In the genomic region with DNA sequence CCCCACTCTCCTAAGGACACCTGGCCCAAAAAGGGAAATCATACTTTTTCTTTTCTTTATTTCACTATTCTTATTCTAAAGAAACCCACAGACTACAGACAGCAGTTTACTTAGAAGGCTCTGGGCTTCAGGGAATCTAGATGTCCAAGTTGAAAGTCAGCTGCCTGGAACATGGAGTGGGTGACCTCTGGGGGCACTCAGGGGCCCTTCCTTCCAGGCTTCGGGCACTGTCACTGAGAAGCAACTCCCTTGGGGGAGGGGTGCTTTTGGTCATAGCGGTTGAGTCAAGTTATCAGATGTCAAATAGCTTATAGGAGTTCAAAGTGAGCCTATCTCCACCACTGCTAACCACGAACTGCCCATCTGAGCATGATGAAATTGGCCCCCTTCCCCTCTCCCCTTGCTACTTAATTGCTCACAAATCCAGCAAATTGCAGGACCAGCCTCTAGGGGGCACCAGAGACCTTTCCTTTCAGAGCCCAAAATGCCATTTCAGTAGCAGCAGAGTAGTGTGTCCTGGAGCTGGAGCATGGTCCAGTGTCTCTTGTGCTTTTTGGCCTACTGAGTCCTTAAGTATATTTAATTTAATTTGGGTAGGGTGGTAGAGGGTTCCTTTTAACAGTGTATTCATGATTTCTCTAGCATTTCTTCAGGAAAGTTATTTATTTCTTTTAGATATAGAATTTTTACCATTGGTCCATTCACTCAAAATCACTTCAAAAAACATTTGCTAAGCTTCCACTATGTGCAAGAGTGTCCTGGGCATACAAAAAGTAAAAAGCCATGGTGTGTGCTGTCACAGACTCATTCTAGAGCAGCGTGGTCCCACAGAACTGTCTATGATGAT, we compare ENCODE assay signal across 9 cellular contexts.
DNase-seq lines count a peak whose midpoint lies in the region; ATAC-seq and TF ChIP-seq lines count a peak whose summit lies in the region.
"Had no signal": no experiment of that assay in that cellular context is flagged by ENCODE, and none has a peak within 500 bp of the region (broad histone marks: within the 10 kb centered on the region; RNA-seq: fewer than 3 reads in every experiment).

No MANE protein-coding gene starts in this region.

- DNase-seq in NCI-H2081 (lab: John Stamatoyannopoulos, UW) = peak; percentile 34 to 68
- DNase-seq in NCI-H2081 treated with DMSO at 0.1 percent for 48 hours (lab: John Stamatoyannopoulos, UW) = no peak
- DNase-seq in HL-60 (ENCODE audit: low read depth in 1 of 2, low spot score in 1 of 2) = peak; percentile 16 to 64
- peak; percentile 47 for DNase-seq in activated T-cell treated with anti-CD3 and anti-CD28 coated beads for 4 hours
- DNase-seq in esophagus muscularis mucosa (ENCODE audit: extremely low spot score) = no peak
- DNase-seq in naive thymus-derived CD4-positive, alpha-beta T cell = peak in 8 of 9 donors; percentile 19 to 50 (median 38)

- H3K27ac ChIP-seq in HL-60 (replicated peaks) = no peak overlapping the region
- H3K27ac ChIP-seq in OCI-LY1 (ENCODE audit: low read depth, low read length, poor library complexity, severe bottlenecking) = no peak overlapping the region
- peak overlapping the region; percentile 41 to 69 (median 65) for H3K27ac ChIP-seq in esophagus muscularis mucosa (replicated peaks in 1 of 4)
- H3K27ac ChIP-seq in naive thymus-derived CD4-positive, alpha-beta T cell (ENCODE audit: low read depth, low read length) = no peak overlapping the region
- H3K27ac ChIP-seq: BLaER1 treated with 17β-estradiol and CSF1 and Interleukin-3, amounts not matched to agents 10 nM and 100 nM had no signal

- H3K9me3 ChIP-seq in OCI-LY1 (ENCODE audit: low read length) = no peaks in the 10 kb centered on the region
- H3K9me3 ChIP-seq in esophagus muscularis mucosa = no peaks in the 10 kb centered on the region
- no peaks in the 10 kb centered on the region for H3K9me3 ChIP-seq in naive thymus-derived CD4-positive, alpha-beta T cell (ENCODE audit: control insufficient read depth in 2 of 3, low read length in 3 of 3)
- H3K9me3 ChIP-seq: BLaER1 treated with 17β-estradiol and CSF1 and Interleukin-3, amounts not matched to agents 10 nM and 100 nM had no signal

- TF ChIP-seq POLR2A in esophagus muscularis mucosa (IDR thresholded peaks at IDR 0.05; ENCODE audit: low read depth) = no peak

- H2AFZ ChIP-seq in OCI-LY1 (ENCODE audit: low read length) = no peak overlapping the region

- H3K4me2 ChIP-seq in OCI-LY1 (ENCODE audit: low read length) = no peak overlapping the region

- no peaks in the 10 kb centered on the region for H3K9me2 ChIP-seq in OCI-LY1 (ENCODE audit: low read depth, low read length)

- WGBS in esophagus muscularis mucosa = 28% methylated on average over 4 of the region's 4 CpGs

- no peaks in the 10 kb centered on the region for H4K20me1 ChIP-seq in OCI-LY1 (ENCODE audit: insufficient read depth, low read length)

- no peak for TF ChIP-seq EP300 in esophagus muscularis mucosa (IDR thresholded peaks at IDR 0.05)

- H3K4me1 Mint-ChIP-seq in naive thymus-derived CD4-positive, alpha-beta T cell = no peaks in the 10 kb centered on the region
- H3K4me1 Mint-ChIP-seq in stimulated activated memory B cell treated with anti-CD40 and anti-IgM and Interleukin-4, amounts not matched to agents 10 μg/mL and 1 μg/mL and 100 μg/mL, for 72 hours = no peaks in the 10 kb centered on the region

- CTCF ChIA-PET in naive thymus-derived CD4-positive, alpha-beta T cell (lab: Charles Lee) = interaction anchor here (0.6 to 1.5 kb wide), 6 partner anchors 21 to 537 kb away, joined by 3 to 7 read pairs (median 3); no protein-coding TSS in a partner anchor

- intact Hi-C loops in esophagus muscularis mucosa (cut with DNase I) = loop anchor here (2.0 to 10.0 kb wide), 3 partner anchors 218 to 467 kb away; no protein-coding TSS in a partner anchor
- intact Hi-C loops in naive thymus-derived CD4-positive, alpha-beta T cell (cut with micrococcal nuclease) = loop anchor here in 1 of 2 donors (1.0 kb wide), 2 partner anchors 468 to 537 kb away; no protein-coding TSS in a partner anchor

- POLR2A ChIA-PET in naive thymus-derived CD4-positive, alpha-beta T cell (lab: Charles Lee) = no interaction called here

- H3F3A ChIP-seq in OCI-LY1 (ENCODE audit: insufficient read depth, low read length) = no peaks in the 10 kb centered on the region

- TF ChIP-seq CTCF in HL-60 (IDR thresholded peaks at IDR 0.05; ENCODE audit: insufficient read depth, low read length) (peak; percentile 78), OCI-LY1 (IDR thresholded peaks at IDR 0.05; ENCODE audit: low read length) (peak; percentile 80), esophagus muscularis mucosa (IDR thresholded peaks at IDR 0.05) (peak; percentile 86 to 94 (median 94))

- peak; percentile 68 for ATAC-seq in naive thymus-derived CD4-positive, alpha-beta T cell
- peak; percentile 73 for ATAC-seq in stimulated activated memory B cell treated with anti-CD40 and anti-IgM and Interleukin-4, amounts not matched to agents 10 μg/mL and 1 μg/mL and 100 μg/mL, for 72 hours

- H3K36me3 ChIP-seq in OCI-LY1 (ENCODE audit: insufficient read depth, low read length) (no peaks in the 10 kb centered on the region), esophagus muscularis mucosa (no peaks in the 10 kb centered on the region)
- H3K36me3 ChIP-seq in naive thymus-derived CD4-positive, alpha-beta T cell (ENCODE audit: control insufficient read depth in 2 of 3, insufficient read depth in 3 of 3, low read length in 3 of 3) = no peaks in the 10 kb centered on the region
- H3K36me3 ChIP-seq: BLaER1 treated with 17β-estradiol and CSF1 and Interleukin-3, amounts not matched to agents 10 nM and 100 nM had no signal

- H3K4me1 ChIP-seq in OCI-LY1 (ENCODE audit: insufficient read depth, low read length, severe bottlenecking) (no peaks in the 10 kb centered on the region), esophagus muscularis mucosa (peaks cover 0 to 50% (median 41%) of the 10 kb centered on the region in 4 donors)
- no peaks in the 10 kb centered on the region for H3K4me1 ChIP-seq in naive thymus-derived CD4-positive, alpha-beta T cell (ENCODE audit: control insufficient read depth in 2 of 2, insufficient read depth in 2 of 2, low read length in 2 of 2)

- peaks cover 3 to 32% (median 12%) of the 10 kb centered on the region in 5 donors for H3K27me3 Mint-ChIP-seq in naive thymus-derived CD4-positive, alpha-beta T cell
- H3K27me3 Mint-ChIP-seq in stimulated activated memory B cell treated with anti-CD40 and anti-IgM and Interleukin-4, amounts not matched to agents 10 μg/mL and 1 μg/mL and 100 μg/mL, for 72 hours = no peaks in the 10 kb centered on the region

- peaks cover 0 to 2% (median 0%) of the 10 kb centered on the region in 11 donors for H3K9me3 Mint-ChIP-seq in naive thymus-derived CD4-positive, alpha-beta T cell
- H3K9me3 Mint-ChIP-seq in stimulated activated memory B cell treated with anti-CD40 and anti-IgM and Interleukin-4, amounts not matched to agents 10 μg/mL and 1 μg/mL and 100 μg/mL, for 72 hours = peaks cover 5% of the 10 kb centered on the region

- H3K79me2 ChIP-seq in OCI-LY1 (ENCODE audit: insufficient read depth, low read length) = no peaks in the 10 kb centered on the region

- no peaks in the 10 kb centered on the region for H3K36me3 Mint-ChIP-seq in naive thymus-derived CD4-positive, alpha-beta T cell
- peaks cover 5% of the 10 kb centered on the region for H3K36me3 Mint-ChIP-seq in stimulated activated memory B cell treated with anti-CD40 and anti-IgM and Interleukin-4, amounts not matched to agents 10 μg/mL and 1 μg/mL and 100 μg/mL, for 72 hours

- no peaks in the 10 kb centered on the region for H3K27me3 ChIP-seq in HL-60 (ENCODE audit: insufficient read depth, poor library complexity, severe bottlenecking)
- no peaks in the 10 kb centered on the region for H3K27me3 ChIP-seq in OCI-LY1 (ENCODE audit: insufficient read depth, low read length)
- H3K27me3 ChIP-seq in esophagus muscularis mucosa = no peaks in the 10 kb centered on the region
- H3K27me3 ChIP-seq in naive thymus-derived CD4-positive, alpha-beta T cell (ENCODE audit: control insufficient read depth in 2 of 2, insufficient read depth in 2 of 2, low read length in 2 of 2) = no peaks in the 10 kb centered on the region
- H3K27me3 ChIP-seq: BLaER1 treated with 17β-estradiol and CSF1 and Interleukin-3, amounts not matched to agents 10 nM and 100 nM had no signal

- H3K4me3 ChIP-seq in HL-60 (replicated peaks; ENCODE audit: insufficient read depth, low read length) = no peak overlapping the region
- H3K4me3 ChIP-seq in OCI-LY1 (ENCODE audit: low read depth, low read length, poor library complexity, severe bottlenecking) = no peak overlapping the region
- H3K4me3 ChIP-seq in esophagus muscularis mucosa = no peak overlapping the region
- H3K4me3 ChIP-seq in naive thymus-derived CD4-positive, alpha-beta T cell (ENCODE audit: low read length) = no peak overlapping the region
- H3K4me3 ChIP-seq: BLaER1 treated with 17β-estradiol and CSF1 and Interleukin-3, amounts not matched to agents 10 nM and 100 nM had no signal

- no peak overlapping the region for H3K27ac Mint-ChIP-seq in naive thymus-derived CD4-positive, alpha-beta T cell
- H3K27ac Mint-ChIP-seq in stimulated activated memory B cell treated with anti-CD40 and anti-IgM and Interleukin-4, amounts not matched to agents 10 μg/mL and 1 μg/mL and 100 μg/mL, for 72 hours = no peak overlapping the region

- H3K9ac ChIP-seq in OCI-LY1 (ENCODE audit: low read length) = no peak overlapping the region
- H3K9ac ChIP-seq: BLaER1 treated with 17β-estradiol and CSF1 and Interleukin-3, amounts not matched to agents 10 nM and 100 nM had no signal

- no peak overlapping the region for H3K4me3 Mint-ChIP-seq in naive thymus-derived CD4-positive, alpha-beta T cell
- H3K4me3 Mint-ChIP-seq in stimulated activated memory B cell treated with anti-CD40 and anti-IgM and Interleukin-4, amounts not matched to agents 10 μg/mL and 1 μg/mL and 100 μg/mL, for 72 hours = no peak overlapping the region

Comparison
In these comparisons a context has a peak if more than half of its experiments do, and no peak if none do; other contexts are left out.
1. DNase-seq: peak in NCI-H2081 (2 of 2), HL-60 (2 of 2), activated T-cell treated with anti-CD3 and anti-CD28 coated beads for 4 hours (single experiment) and naive thymus-derived CD4-positive, alpha-beta T cell (8 of 9); none in NCI-H2081 treated with DMSO at 0.1 percent for 48 hours (single experiment) and esophagus muscularis mucosa (single experiment).
2. H3K27ac ChIP-seq: peak in esophagus muscularis mucosa (4 of 4); none in HL-60 (single experiment), OCI-LY1 (single experiment) and naive thymus-derived CD4-positive, alpha-beta T cell (single experiment).
3. Peak in every context shown above with its lines, with median percentiles within 50 percentile points of each other: CTCF ChIP-seq.